18 cellular contexts compared by ENCODE assay signal in the genomic region with DNA sequence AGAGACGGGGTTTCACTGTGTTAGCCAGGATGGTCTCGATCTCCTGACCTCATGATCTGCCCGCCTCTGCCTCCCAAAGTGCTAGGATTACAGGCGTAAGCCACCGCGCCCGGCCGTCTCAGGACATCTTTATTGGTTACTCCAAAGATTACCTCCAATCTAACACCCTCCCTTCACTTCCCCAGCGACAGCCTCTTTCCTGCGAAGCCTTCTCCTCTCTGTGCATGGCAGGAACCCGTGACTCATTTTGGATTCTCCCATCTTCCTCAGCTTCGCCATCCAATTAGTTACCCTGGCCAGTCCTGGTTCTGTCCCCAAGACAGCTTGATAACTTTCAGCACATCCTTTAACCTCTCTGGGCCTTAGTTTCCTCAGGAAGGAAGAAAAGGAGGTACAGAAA. TPM values are rescaled to one million over a fixed set of nuclear protein-coding genes. Genes with fewer than 3 reads are reported as not detected.
DNase-seq lines count a peak whose midpoint lies in the region; ATAC-seq and TF ChIP-seq lines count a peak whose summit lies in the region.
"Had no signal": no experiment of that assay in that cellular context is flagged by ENCODE, and none has a peak within 500 bp of the region (broad histone marks: within the 10 kb centered on the region; RNA-seq: fewer than 3 reads in every experiment).

No MANE protein-coding gene starts in this region.

- no peaks in the 10 kb centered on the region for H3K79me2 ChIP-seq in GM23248 (ENCODE audit: insufficient read depth)

- no peaks in the 10 kb centered on the region for H3K79me1 ChIP-seq in IMR-90 (ENCODE audit: low read depth in 1 of 2, low read length in 2 of 2)

- H2BK15ac ChIP-seq in IMR-90 (ENCODE audit: low read depth, low read length) = no peak overlapping the region; the same call in 2 of the 3 replicates

- no peak overlapping the region for H3K18ac ChIP-seq in IMR-90 (ENCODE audit: low read depth, low read length)

- intact Hi-C loops in IMR-90 (cut with micrococcal nuclease) (no loop called here), dorsolateral prefrontal cortex (cut with DNase I) (no loop called here), stomach (cut with DNase I; ENCODE audit: low total_unique reads) (no loop called here)

- H2AFZ ChIP-seq in IMR-90 (replicated peaks; ENCODE audit: low read length, poor library complexity) (peak overlapping the region; percentile 21), GM23248 (no peak overlapping the region)

- H3K27ac ChIP-seq in IMR-90 (ENCODE audit: insufficient read depth, low read length) (no peak overlapping the region), dorsolateral prefrontal cortex (peak overlapping the region in 34 of 59 donors; percentile 1 to 81 (median 60)), stomach (peak overlapping the region in 3 of 5 donors; percentile 9 to 65 (median 46)), GM23248 (no peak overlapping the region)
- H3K27ac ChIP-seq: A549; BLaER1 treated with 17β-estradiol and CSF1 and Interleukin-3, amounts not matched to agents 10 nM and 100 nM; KMS-11 had no signal

- no TSS peak for BruUV-seq in IMR-90 (replicated peaks; lab: Mats Ljungman, UMichigan)

- in situ Hi-C loops in IMR-90 (cut with MboI; ENCODE audit: low sequenced_read_pairs) (no loop called here), GM23248 (cut with MboI) (no loop called here)

- 100% methylated on average over 5 of the region's 12 CpGs; no CpG with 5 or more reads in 1 of the 2 experiments for WGBS in IMR-90 (ENCODE audit: extremely low coverage in 2 of 2, insufficient read length in 1 of 2), 2 experiments
- WGBS in stomach, 5 donors = 72 to 88% (median 81%) methylated on average over 11 to 12 of the region's 12 CpGs
- 64 to 71% methylated on average over 12 of the region's 12 CpGs for WGBS in GM23248 (ENCODE audit: low coverage in 1 of 2, low lambda C conversion rate in 2 of 2, missing lambda C conversion rate in 2 of 2), 2 experiments

- no peak overlapping the region for H3K56ac ChIP-seq in IMR-90 (ENCODE audit: extremely low read depth, insufficient read depth, low read length)

- POLR2A ChIA-PET in IMR-90 (lab: Charles Lee; ENCODE audit: unreplicated experiment) = no interaction called here

- H2AK9ac ChIP-seq in IMR-90 (replicated peaks; ENCODE audit: low read depth, low read length, poor library complexity) = no peak overlapping the region

- no peak for TF ChIP-seq POLR2A in IMR-90 (IDR thresholded peaks at IDR 0.05; ENCODE audit: low read depth, low read length)
- no peak for TF ChIP-seq POLR2A in stomach (IDR thresholded peaks at IDR 0.05)

- no peak overlapping the region for H4K5ac ChIP-seq in IMR-90 (ENCODE audit: low read depth, low read length)

- H3K4me3 ChIP-seq in IMR-90 (ENCODE audit: insufficient read depth, low read depth, low read length) = no peak overlapping the region
- no peak overlapping the region for H3K4me3 ChIP-seq in dorsolateral prefrontal cortex
- no peak overlapping the region for H3K4me3 ChIP-seq in stomach
- no peak overlapping the region for H3K4me3 ChIP-seq in GM23248
- H3K4me3 ChIP-seq: A549; BLaER1 treated with 17β-estradiol and CSF1 and Interleukin-3, amounts not matched to agents 10 nM and 100 nM; GM12878 had no signal

- no peaks in the 10 kb centered on the region for H4K20me1 ChIP-seq in IMR-90 (ENCODE audit: insufficient read depth, low read length)
- H4K20me1 ChIP-seq in GM23248 (ENCODE audit: insufficient read depth) = no peaks in the 10 kb centered on the region
- H4K20me1 ChIP-seq: BLaER1 treated with 17β-estradiol and CSF1 and Interleukin-3, amounts not matched to agents 10 nM and 100 nM had no signal

- CTCF ChIA-PET in IMR-90 (lab: Yijun Ruan, JAX) = no interaction called here

- DNase-seq in IMR-90 (no peak), dorsolateral prefrontal cortex (no peak), left lobe of liver (ENCODE audit: low spot score) (no peak), stomach (no peak), NCI-H82 (lab: John Stamatoyannopoulos, UW) (no peak), GM23248 (no peak), putamen (ENCODE audit: low spot score) (no peak), NCI-H748 treated with DMSO at 0.1 percent for 48 hours (lab: John Stamatoyannopoulos, UW) (no peak)
- DNase-seq: CD8-positive, alpha-beta memory T cell; DMS79; NCI-H1436 treated with DMSO at 0.1 percent for 48 hours; NCI-H2029 treated with DMSO at 0.1 percent for 48 hours; NCI-H510A had no signal

- no peaks in the 10 kb centered on the region; the same call in 1 of the 2 replicates for H3K9me1 ChIP-seq in IMR-90 (ENCODE audit: insufficient read depth, low read length)

- H3K4ac ChIP-seq in IMR-90 (ENCODE audit: low read depth, low read length) = no peak overlapping the region

- H3K4me1 ChIP-seq in IMR-90 (ENCODE audit: control insufficient read depth, insufficient read depth, low read length) = no peaks in the 10 kb centered on the region
- peaks cover 0 to 7% (median 0%) of the 10 kb centered on the region in 4 donors for H3K4me1 ChIP-seq in stomach
- no peaks in the 10 kb centered on the region for H3K4me1 ChIP-seq in GM23248 (ENCODE audit: insufficient read depth)
- H3K4me1 ChIP-seq: A549 had no signal

- no peak overlapping the region for H4K91ac ChIP-seq in IMR-90 (ENCODE audit: insufficient read depth, low read depth, low read length)

- dilution Hi-C loops in IMR-90 (cut with HindIII; ENCODE audit: low sequenced_read_pairs, unreplicated experiment) = no loop called here

- no peak overlapping the region for H2BK20ac ChIP-seq in IMR-90 (ENCODE audit: low read depth, low read length)

- no peaks in the 10 kb centered on the region for H3K9me3 ChIP-seq in IMR-90 (ENCODE audit: control insufficient read depth, insufficient read depth, low read length)
- H3K9me3 ChIP-seq in stomach = no peaks in the 10 kb centered on the region
- H3K9me3 ChIP-seq in GM23248 (ENCODE audit: low read depth) = no peaks in the 10 kb centered on the region
- H3K9me3 ChIP-seq: A549; BLaER1 treated with 17β-estradiol and CSF1 and Interleukin-3, amounts not matched to agents 10 nM and 100 nM had no signal

- no peak overlapping the region for H3K4me2 ChIP-seq in IMR-90 (ENCODE audit: low read depth, low read length)
- no peak overlapping the region for H3K4me2 ChIP-seq in GM23248 (ENCODE audit: unreplicated experiment)
- H3K4me2 ChIP-seq: A549, KMS-11 had no signal

- H4K8ac ChIP-seq in IMR-90 (ENCODE audit: low read depth in 2 of 2, low read length in 2 of 2) = 0 out of 4 replicates have a peak overlapping the region, but pooled peaks of 1 of the 2 experiments have one; percentile 33

- H2BK120ac ChIP-seq in IMR-90 (ENCODE audit: low read depth, low read length) = no peak overlapping the region

- TF ChIP-seq CTCF in IMR-90 (conservative IDR thresholded peaks at IDR 0.05; ENCODE audit: low read depth, low read length) (no peak), dorsolateral prefrontal cortex (IDR thresholded peaks at IDR 0.05 in 54 of 56, conservative IDR thresholded peaks at IDR 0.05 in 2 of 56; ENCODE audit: low read depth in 1 of 56, partially characterized antibody in 56 of 56) (no peak), stomach (IDR thresholded peaks at IDR 0.05) (no peak)

- no peak overlapping the region for H3K23ac ChIP-seq in IMR-90 (ENCODE audit: low read depth, low read length)

- H3K9me2 ChIP-seq in GM23248 (ENCODE audit: insufficient read depth) = no peaks in the 10 kb centered on the region

- H3F3A ChIP-seq in GM23248 (ENCODE audit: insufficient read depth) = no peaks in the 10 kb centered on the region

- H3K36me3 ChIP-seq in IMR-90 (ENCODE audit: control insufficient read depth, insufficient read depth, low read length) (no peaks in the 10 kb centered on the region), stomach (no peaks in the 10 kb centered on the region), GM23248 (ENCODE audit: low read depth) (no peaks in the 10 kb centered on the region)
- H3K36me3 ChIP-seq: BLaER1 treated with 17β-estradiol and CSF1 and Interleukin-3, amounts not matched to agents 10 nM and 100 nM had no signal

- no peak overlapping the region for H2AK5ac ChIP-seq in IMR-90 (ENCODE audit: low read depth, low read length)

- TF ChIP-seq EP300 in stomach (IDR thresholded peaks at IDR 0.05) = no peak

- no peaks in the 10 kb centered on the region for H3K27me3 ChIP-seq in IMR-90 (ENCODE audit: control insufficient read depth, insufficient read depth, low read length)
- peaks cover 0 to under 1% (median 0%) of the 10 kb centered on the region in 45 donors for H3K27me3 ChIP-seq in dorsolateral prefrontal cortex
- H3K27me3 ChIP-seq in stomach = peaks cover 0 to 4% (median 0%) of the 10 kb centered on the region in 3 donors
- H3K27me3 ChIP-seq in GM23248 (replicated peaks; ENCODE audit: insufficient read depth) = no peaks in the 10 kb centered on the region
- H3K27me3 ChIP-seq: BLaER1 treated with 17β-estradiol and CSF1 and Interleukin-3, amounts not matched to agents 10 nM and 100 nM had no signal

- no peak overlapping the region for H2BK5ac ChIP-seq in IMR-90 (ENCODE audit: low read depth, low read length, poor library complexity, severe bottlenecking)

- no peak for TF ChIP-seq RAD21 in IMR-90 (IDR thresholded peaks at IDR 0.05; ENCODE audit: low read length)

- ATAC-seq in IMR-90 (ENCODE audit: low read depth) (no peak), left lobe of liver (peak; percentile 53)
- ATAC-seq: A549, GM12878, Right ventricle myocardium inferior had no signal

- H3K9ac ChIP-seq in IMR-90 (ENCODE audit: low read depth, low read length) (no peak overlapping the region), GM23248 (no peak overlapping the region)
- H3K9ac ChIP-seq: BLaER1 treated with 17β-estradiol and CSF1 and Interleukin-3, amounts not matched to agents 10 nM and 100 nM; KMS-11 had no signal

- no peak overlapping the region; the same call in 1 of the 2 replicates for H3K14ac ChIP-seq in IMR-90 (replicated peaks; ENCODE audit: low read depth, low read length)

RNA-seq across cellular contexts. Expression of gene TOX2, which starts 51.3 kb away (rescaled TPM):
- total RNA-seq in IMR-90 (2012; rRNA removed) (1.1 and 1.3 TPM in 2 replicates), dorsolateral prefrontal cortex (10 to 100 TPM in 117 of 120 experiments, 1 to 10 TPM in 3; 5.5 to 33.1 (median 20.3) TPM), left lobe of liver (3.5 TPM), stomach (1 to 10 TPM in 3 of 5 donors, under 1 TPM in 1, not detected in 1; 0.87 to 7.0 (median 3.6) TPM)
- polyA plus RNA-seq in IMR-90 (2012; rRNA removed) (17.2 and 17.5 TPM in 2 replicates), stomach (10 to 100 TPM; 13.3 to 20.2 (median 15.1) TPM), GM23248 (2016; fragmentation: Nextera tagmentation; extraction: Ambion mirVana) (13.9 and 15.9 TPM in 2 replicates)
- polyA plus RNA-seq in IMR-90 (2012; cell fraction: cytosol; rRNA removed) = 14.6 and 25.9 TPM in 2 replicates
- 17.1 and 23.2 TPM in 2 replicates for polyA plus RNA-seq in IMR-90 (2012; cell fraction: nucleus; rRNA removed; ENCODE audit: low replicate concordance)
- 0.97 and 4.3 TPM in 2 replicates for total RNA-seq in GM23248 (2014; rRNA removed; shearing (Covaris generic))

Comparison
In these comparisons a context has a peak if more than half of its experiments do, and no peak if none do; other contexts are left out.
1. H3K27ac ChIP-seq: peak in dorsolateral prefrontal cortex (34 of 59) and stomach (3 of 5); none in IMR-90 (single experiment) and GM23248 (single experiment).